1 cellular context compared by ENCODE assay signal in the genomic region with DNA sequence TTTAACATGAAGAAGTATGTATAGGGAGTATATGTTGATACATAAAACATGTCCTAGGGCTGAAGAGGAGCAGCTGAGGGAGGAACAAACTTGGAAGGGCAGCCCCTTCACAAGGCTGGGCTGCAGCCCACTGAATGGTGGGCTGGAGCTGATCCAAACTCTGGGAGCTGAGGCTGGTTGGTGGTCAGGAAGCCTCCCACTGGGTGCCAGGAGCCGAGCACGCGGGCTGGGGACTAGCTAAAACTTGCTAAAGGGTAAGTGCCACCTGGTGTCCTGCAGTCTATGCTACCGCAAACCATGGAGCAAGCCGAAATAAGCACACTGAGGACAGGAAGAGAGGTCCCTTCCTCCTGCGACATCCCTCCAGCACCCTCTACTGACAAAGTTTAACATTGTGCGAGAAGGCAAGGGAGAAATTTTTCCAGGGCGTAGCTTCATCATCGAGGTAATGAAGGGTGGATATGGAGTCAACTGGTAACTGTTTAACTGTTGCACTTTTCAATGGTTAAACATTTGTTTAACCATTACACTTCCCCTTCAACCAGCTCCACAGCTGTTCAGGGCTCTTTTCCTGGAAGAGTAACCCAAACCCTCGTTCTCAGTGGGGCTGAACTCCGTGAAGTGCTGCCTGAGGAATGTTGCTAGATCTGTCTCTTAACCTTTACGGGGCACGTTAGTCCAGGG.
TF ChIP-seq lines count a peak whose summit lies in the region.

No MANE protein-coding gene starts in this region.

TF ChIP-seq in GM23338, 12 proteins besides CTCF, POLR2A, EP300 and RAD21 (continued from another document):
- no peak for TF ChIP-seq ZNF462 (CRISPR knock-in tag; IDR thresholded peaks at IDR 0.05)
